In genomic region chr12:80936642-80937390, GRCh38 we compare ENCODE assay signal across 8 cellular contexts. TPM values are rescaled to one million over a fixed set of nuclear protein-coding genes. Genes with fewer than 3 reads are reported as not detected.
A peak's percentile ranks its signal among the peaks of the same experiment; 100 is the strongest.
DNase-seq lines count a peak whose midpoint lies in the region; ATAC-seq and TF ChIP-seq lines count a peak whose summit lies in the region.

No MANE protein-coding gene starts in this region.

- H3K36me3 ChIP-seq in ACC112 (ENCODE audit: insufficient read depth, low read length) (no peaks in the 10 kb centered on the region), stomach smooth muscle (ENCODE audit: control insufficient read depth in 2 of 2, insufficient read depth in 2 of 2, low read length in 2 of 2) (no peaks in the 10 kb centered on the region)

- no peaks in the 10 kb centered on the region for H3K9me3 ChIP-seq in stomach smooth muscle (ENCODE audit: control insufficient read depth in 2 of 2, low read length in 2 of 2)

- no peaks in the 10 kb centered on the region for H3K79me2 ChIP-seq in ACC112 (ENCODE audit: control insufficient read depth, insufficient read depth, low read length, unreplicated experiment)

- DNase-seq in NCI-H2171 treated with DMSO at 0.1 percent for 48 hours (lab: John Stamatoyannopoulos, UW) (peak; percentile 58), choroid plexus epithelial cell (ENCODE audit: low read depth) (peak; percentile 28), left colon (peak; percentile 29 to 41), OCI-M2 (lab: John Stamatoyannopoulos, UW; ENCODE audit: unreplicated experiment) (no peak)

- peak overlapping the region; percentile 81 for H2AFZ ChIP-seq in ACC112 (ENCODE audit: low read length, unreplicated experiment)

- peak; percentile 30 for TF ChIP-seq POLR2A in GM18505 (IDR thresholded peaks at IDR 0.05; ENCODE audit: borderline replicate concordance, extremely low read depth, insufficient read depth, insufficient read length)

- ATAC-seq in GM18505 (IDR thresholded peaks at IDR 0.05; ENCODE audit: unreplicated experiment) (peak; percentile 73), HG02759 (IDR thresholded peaks at IDR 0.05; ENCODE audit: unreplicated experiment) (peak; percentile 55), left colon (peak; percentile 88)

- H3K27me3 ChIP-seq in ACC112 (ENCODE audit: insufficient read depth, low read length) = no peaks in the 10 kb centered on the region
- H3K27me3 ChIP-seq in stomach smooth muscle (ENCODE audit: control insufficient read depth in 1 of 2, insufficient read depth in 2 of 2, low read length in 2 of 2) = peaks cover 9 to 19% of the 10 kb centered on the region in 2 donors

- H3K4me3 ChIP-seq in ACC112 (ENCODE audit: low read depth, low read length) (peak overlapping the region; percentile 87), choroid plexus epithelial cell (ENCODE audit: low read depth, low read length) (peak overlapping the region; percentile 76), stomach smooth muscle (ENCODE audit: low read length in 2 of 2) (peak overlapping the region; percentile 77 to 81)

- H3K27ac ChIP-seq in ACC112 (ENCODE audit: low read depth, low read length) (no peak overlapping the region), stomach smooth muscle (ENCODE audit: low read length) (no peak overlapping the region)

- no peak for TF ChIP-seq CTCF in choroid plexus epithelial cell (conservative IDR thresholded peaks at IDR 0.05; ENCODE audit: low read depth, low read length)

- H3K9ac ChIP-seq in stomach smooth muscle (ENCODE audit: low read length in 2 of 2) = peak overlapping the region in 1 of 2 donors; percentile 29

- no peaks in the 10 kb centered on the region for H3K4me1 ChIP-seq in ACC112 (ENCODE audit: control insufficient read depth, insufficient read depth, low read length, unreplicated experiment)
- H3K4me1 ChIP-seq in stomach smooth muscle (ENCODE audit: control insufficient read depth, insufficient read depth, low read length) = peaks cover 2% of the 10 kb centered on the region

- intact Hi-C loops in left colon (cut with DNase I, micrococcal nuclease) = no loop called here

RNA-seq across cellular contexts. Expression of gene LIN7A, which starts 0.9 kb away (rescaled TPM):
- total RNA-seq in left colon = 1 to 10 TPM in 1 of 2 donors, under 1 TPM in 1; 0.61 to 2.6 TPM
